In genomic region chr2:121755237-121756111, GRCh38 we compare ENCODE assay signal across 1 cellular context.
A peak's percentile ranks its signal among the peaks of the same experiment; 100 is the strongest.
TF ChIP-seq lines count a peak whose summit lies in the region.

TSS of gene TSN (plus strand) at chr2:121755651. CDS start at chr2:121755780, 129 bp downstream.

TF ChIP-seq in GM12878, 131 proteins besides CTCF, POLR2A, EP300 and RAD21 (continued from another document and continues in another):
- TF ChIP-seq FOS (IDR thresholded peaks at IDR 0.05; ENCODE audit: borderline replicate concordance, extremely low read depth, insufficient read length) (no peak), E2F4 (IDR thresholded peaks at IDR 0.05; ENCODE audit: low read depth, low read length) (peak; percentile 55; the same call in 1 of the 2 replicates), FOXK2 (IDR thresholded peaks at IDR 0.05) (peak; percentile 46; the same call in 1 of the 2 replicates), BCLAF1 (IDR thresholded peaks at IDR 0.05) (no peak), NR2C2 (IDR thresholded peaks at IDR 0.05; ENCODE audit: borderline replicate concordance, control insufficient read depth, insufficient read length, low read depth) (no peak), NR2F1 (conservative IDR thresholded peaks at IDR 0.05) (peak; percentile 45; the same call in 1 of the 2 replicates), FOXM1 (IDR thresholded peaks at IDR 0.05; ENCODE audit: low read depth, low read length) (no peak), LARP7 (IDR thresholded peaks at IDR 0.05) (peak; percentile 71), SREBF1 (IDR thresholded peaks at IDR 0.05; ENCODE audit: low read length) (peak; percentile 55; the same call in 1 of the 2 replicates), SIN3A (IDR thresholded peaks at IDR 0.05; ENCODE audit: low read depth, low read length) (peak; percentile 95), MEF2A (IDR thresholded peaks at IDR 0.05; ENCODE audit: insufficient read depth, low read depth, low read length) (peak; percentile 60; the same call in 1 of the 2 replicates), KLF5 (IDR thresholded peaks at IDR 0.05; ENCODE audit: partially characterized antibody) (peak; percentile 88), ESRRA (IDR thresholded peaks at IDR 0.05; ENCODE audit: low read length) (0 out of 2 replicates have a peak, but pooled peaks have one; percentile 34), BCL11A (IDR thresholded peaks at IDR 0.05; ENCODE audit: low read depth, low read length) (no peak), SREBF2 (IDR thresholded peaks at IDR 0.05; ENCODE audit: low read length) (no peak), TARDBP (IDR thresholded peaks at IDR 0.05; ENCODE audit: borderline replicate concordance) (peak; percentile 39; the same call in 1 of the 2 replicates), SMC3 (IDR thresholded peaks at IDR 0.05; ENCODE audit: borderline replicate concordance, low read length) (no peak), POLR2AphosphoS5 (IDR thresholded peaks at IDR 0.05; ENCODE audit: low read length) (peak; percentile 84), SP1 (IDR thresholded peaks at IDR 0.05; ENCODE audit: low read depth, low read length) (peak; percentile 93), SMAD1 (IDR thresholded peaks at IDR 0.05; ENCODE audit: low read depth, partially characterized antibody) (no peak), NRF1 (conservative IDR thresholded peaks at IDR 0.05; ENCODE audit: low read depth, low read length) (no peak), RCOR1 (conservative IDR thresholded peaks at IDR 0.05; ENCODE audit: low read depth, low read length) (no peak), MEF2B (IDR thresholded peaks at IDR 0.05; ENCODE audit: partially characterized antibody, poor library complexity, severe bottlenecking) (no peak), CREB1 (IDR thresholded peaks at IDR 0.05; ENCODE audit: low read depth) (peak; percentile 84), CBX3 (IDR thresholded peaks at IDR 0.05; ENCODE audit: borderline replicate concordance, low read depth) (no peak), ZZZ3 (IDR thresholded peaks at IDR 0.05; ENCODE audit: control insufficient read depth, insufficient read length, low read depth) (no peak), NFIC (IDR thresholded peaks at IDR 0.05; ENCODE audit: low read depth, low read length) (no peak; the same call in 1 of the 2 replicates), ATF2 (IDR thresholded peaks at IDR 0.05; ENCODE audit: low read length) (no peak), KAT2A (conservative IDR thresholded peaks at IDR 0.05; ENCODE audit: control insufficient read depth, low read depth, low read length) (no peak), STAT3 (IDR thresholded peaks at IDR 0.05; ENCODE audit: low read depth, low read length) (no peak), MTA3 (IDR thresholded peaks at IDR 0.05; ENCODE audit: borderline replicate concordance, low read length) (no peak), TCF7 (IDR thresholded peaks at IDR 0.05; ENCODE audit: borderline replicate concordance) (no peak), POU2F2 (IDR thresholded peaks at IDR 0.05; ENCODE audit: borderline replicate concordance, low read depth, low read length) (peak; percentile 43; the same call in 1 of the 3 replicates), MXI1 (IDR thresholded peaks at IDR 0.05; ENCODE audit: low read depth, low read length) (peak; percentile 84; the same call in 1 of the 2 replicates), RUNX3 (IDR thresholded peaks at IDR 0.05; ENCODE audit: low read length) (peak; percentile 62), PAX5 (IDR thresholded peaks at IDR 0.05; ENCODE audit: borderline replicate concordance, low read depth, low read length) (peak; percentile 52; the same call in 1 of the 2 replicates), IRF5 (IDR thresholded peaks at IDR 0.05; ENCODE audit: borderline replicate concordance) (peak; percentile 98), KDM1A (IDR thresholded peaks at IDR 0.05; ENCODE audit: borderline replicate concordance) (no peak), ZBTB11 (CRISPR knock-in tag; IDR thresholded peaks at IDR 0.05) (no peak), EED (IDR thresholded peaks at IDR 0.05; ENCODE audit: low read depth) (no peak)
- TF ChIP-seq, protein P1, sequence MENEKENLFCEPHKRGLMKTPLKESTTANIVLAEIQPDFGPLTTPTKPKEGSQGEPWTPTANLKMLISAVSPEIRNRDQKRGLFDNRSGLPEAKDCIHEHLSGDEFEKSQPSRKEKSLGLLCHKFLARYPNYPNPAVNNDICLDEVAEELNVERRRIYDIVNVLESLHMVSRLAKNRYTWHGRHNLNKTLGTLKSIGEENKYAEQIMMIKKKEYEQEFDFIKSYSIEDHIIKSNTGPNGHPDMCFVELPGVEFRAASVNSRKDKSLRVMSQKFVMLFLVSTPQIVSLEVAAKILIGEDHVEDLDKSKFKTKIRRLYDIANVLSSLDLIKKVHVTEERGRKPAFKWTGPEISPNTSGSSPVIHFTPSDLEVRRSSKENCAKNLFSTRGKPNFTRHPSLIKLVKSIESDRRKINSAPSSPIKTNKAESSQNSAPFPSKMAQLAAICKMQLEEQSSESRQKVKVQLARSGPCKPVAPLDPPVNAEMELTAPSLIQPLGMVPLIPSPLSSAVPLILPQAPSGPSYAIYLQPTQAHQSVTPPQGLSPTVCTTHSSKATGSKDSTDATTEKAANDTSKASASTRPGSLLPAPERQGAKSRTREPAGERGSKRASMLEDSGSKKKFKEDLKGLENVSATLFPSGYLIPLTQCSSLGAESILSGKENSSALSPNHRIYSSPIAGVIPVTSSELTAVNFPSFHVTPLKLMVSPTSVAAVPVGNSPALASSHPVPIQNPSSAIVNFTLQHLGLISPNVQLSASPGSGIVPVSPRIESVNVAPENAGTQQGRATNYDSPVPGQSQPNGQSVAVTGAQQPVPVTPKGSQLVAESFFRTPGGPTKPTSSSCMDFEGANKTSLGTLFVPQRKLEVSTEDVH (IDR thresholded peaks at IDR 0.05; ENCODE audit: low read depth, partially characterized antibody) = no peak
- TF ChIP-seq, protein P2, sequence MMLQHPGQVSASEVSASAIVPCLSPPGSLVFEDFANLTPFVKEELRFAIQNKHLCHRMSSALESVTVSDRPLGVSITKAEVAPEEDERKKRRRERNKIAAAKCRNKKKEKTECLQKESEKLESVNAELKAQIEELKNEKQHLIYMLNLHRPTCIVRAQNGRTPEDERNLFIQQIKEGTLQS (IDR thresholded peaks at IDR 0.05; ENCODE audit: borderline replicate concordance, extremely low read depth, low read depth, low read length) = peak; percentile 81; the same call in 1 of the 2 replicates
- TF ChIP-seq, protein P3, sequence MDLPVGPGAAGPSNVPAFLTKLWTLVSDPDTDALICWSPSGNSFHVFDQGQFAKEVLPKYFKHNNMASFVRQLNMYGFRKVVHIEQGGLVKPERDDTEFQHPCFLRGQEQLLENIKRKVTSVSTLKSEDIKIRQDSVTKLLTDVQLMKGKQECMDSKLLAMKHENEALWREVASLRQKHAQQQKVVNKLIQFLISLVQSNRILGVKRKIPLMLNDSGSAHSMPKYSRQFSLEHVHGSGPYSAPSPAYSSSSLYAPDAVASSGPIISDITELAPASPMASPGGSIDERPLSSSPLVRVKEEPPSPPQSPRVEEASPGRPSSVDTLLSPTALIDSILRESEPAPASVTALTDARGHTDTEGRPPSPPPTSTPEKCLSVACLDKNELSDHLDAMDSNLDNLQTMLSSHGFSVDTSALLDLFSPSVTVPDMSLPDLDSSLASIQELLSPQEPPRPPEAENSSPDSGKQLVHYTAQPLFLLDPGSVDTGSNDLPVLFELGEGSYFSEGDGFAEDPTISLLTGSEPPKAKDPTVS (IDR thresholded peaks at IDR 0.05; ENCODE audit: low read depth, low read length) = peak; percentile 47; the same call in 1 of the 2 replicates
- TF ChIP-seq, protein P4, sequence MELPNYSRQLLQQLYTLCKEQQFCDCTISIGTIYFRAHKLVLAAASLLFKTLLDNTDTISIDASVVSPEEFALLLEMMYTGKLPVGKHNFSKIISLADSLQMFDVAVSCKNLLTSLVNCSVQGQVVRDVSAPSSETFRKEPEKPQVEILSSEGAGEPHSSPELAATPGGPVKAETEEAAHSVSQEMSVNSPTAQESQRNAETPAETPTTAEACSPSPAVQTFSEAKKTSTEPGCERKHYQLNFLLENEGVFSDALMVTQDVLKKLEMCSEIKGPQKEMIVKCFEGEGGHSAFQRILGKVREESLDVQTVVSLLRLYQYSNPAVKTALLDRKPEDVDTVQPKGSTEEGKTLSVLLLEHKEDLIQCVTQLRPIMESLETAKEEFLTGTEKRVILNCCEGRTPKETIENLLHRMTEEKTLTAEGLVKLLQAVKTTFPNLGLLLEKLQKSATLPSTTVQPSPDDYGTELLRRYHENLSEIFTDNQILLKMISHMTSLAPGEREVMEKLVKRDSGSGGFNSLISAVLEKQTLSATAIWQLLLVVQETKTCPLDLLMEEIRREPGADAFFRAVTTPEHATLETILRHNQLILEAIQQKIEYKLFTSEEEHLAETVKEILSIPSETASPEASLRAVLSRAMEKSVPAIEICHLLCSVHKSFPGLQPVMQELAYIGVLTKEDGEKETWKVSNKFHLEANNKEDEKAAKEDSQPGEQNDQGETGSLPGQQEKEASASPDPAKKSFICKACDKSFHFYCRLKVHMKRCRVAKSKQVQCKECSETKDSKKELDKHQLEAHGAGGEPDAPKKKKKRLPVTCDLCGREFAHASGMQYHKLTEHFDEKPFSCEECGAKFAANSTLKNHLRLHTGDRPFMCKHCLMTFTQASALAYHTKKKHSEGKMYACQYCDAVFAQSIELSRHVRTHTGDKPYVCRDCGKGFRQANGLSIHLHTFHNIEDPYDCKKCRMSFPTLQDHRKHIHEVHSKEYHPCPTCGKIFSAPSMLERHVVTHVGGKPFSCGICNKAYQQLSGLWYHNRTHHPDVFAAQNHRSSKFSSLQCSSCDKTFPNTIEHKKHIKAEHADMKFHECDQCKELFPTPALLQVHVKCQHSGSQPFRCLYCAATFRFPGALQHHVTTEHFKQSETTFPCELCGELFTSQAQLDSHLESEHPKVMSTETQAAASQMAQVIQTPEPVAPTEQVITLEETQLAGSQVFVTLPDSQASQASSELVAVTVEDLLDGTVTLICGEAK (IDR thresholded peaks at IDR 0.05; ENCODE audit: borderline replicate concordance) = no peak
